Comparison of ENCODE assay signal across 24 cellular contexts in the genomic region with DNA sequence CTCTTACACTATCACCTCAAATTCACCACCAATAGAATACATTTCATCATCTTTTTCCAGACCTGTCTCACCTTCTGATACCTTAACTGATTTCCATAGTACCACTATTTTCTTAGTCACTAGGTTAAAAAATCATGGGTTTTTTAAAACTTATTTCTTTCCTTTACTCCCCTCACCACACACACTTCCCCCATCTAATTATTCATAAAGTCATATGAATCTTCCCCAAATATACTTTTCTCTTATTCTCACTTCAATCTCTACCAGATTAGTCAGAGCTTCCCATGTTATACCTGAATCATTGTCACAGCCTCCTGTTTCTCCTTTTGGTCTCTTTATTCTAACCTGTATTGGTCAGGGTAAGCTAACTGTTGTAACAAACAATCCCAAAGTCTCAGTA.
"Had no signal": no experiment of that assay in that cellular context is flagged by ENCODE, and none has a peak within 500 bp of the region (broad histone marks: within the 10 kb centered on the region; RNA-seq: fewer than 3 reads in every experiment).

No MANE protein-coding gene starts in this region.

- ATAC-seq: effector memory CD8-positive, alpha-beta T cell; esophagus mucosa; gastrocnemius medialis; heart right ventricle; left cardiac atrium; left lung; left ventricle myocardium superior; lower lobe of right lung; mucosa of descending colon had no signal

- H3K4me3 Mint-ChIP-seq: dendritic cell treated with granulocyte-macrophage colony-stimulating factor and Interleukin-4, amounts not matched to agents 40 ng/mL and 50 ng/mL, for 4 days; effector memory CD8-positive, alpha-beta T cell; endodermal cell; mesothelial cell of epicardium; naive B cell had no signal

- DNase-seq: colonic mucosa; cortex of kidney; effector CD8-positive, alpha-beta T cell; effector memory CD8-positive, alpha-beta T cell; endodermal cell; erythroblast; esophagus squamous epithelium; foreskin fibroblast; foreskin melanocyte; gastrocnemius medialis; glutamatergic neuron; head of caudate nucleus; heart right ventricle; hippocampal formation; left cardiac atrium; left lung; left ventricle myocardium superior; lower lobe of right lung; mesenchymal stem cell; mucosa of descending colon; naive B cell had no signal

- H3K27me3 Mint-ChIP-seq: dendritic cell treated with granulocyte-macrophage colony-stimulating factor and Interleukin-4, amounts not matched to agents 40 ng/mL and 50 ng/mL, for 4 days; effector memory CD8-positive, alpha-beta T cell; naive B cell had no signal

- H3K4me1 Mint-ChIP-seq: endodermal cell, mesothelial cell of epicardium had no signal

- H3K27ac Mint-ChIP-seq: dendritic cell treated with granulocyte-macrophage colony-stimulating factor and Interleukin-4, amounts not matched to agents 40 ng/mL and 50 ng/mL, for 4 days; effector memory CD8-positive, alpha-beta T cell; endodermal cell; mesothelial cell of epicardium; naive B cell had no signal
